ENCODE assay signal across 9 cellular contexts in genomic region chr9:109441296-109441695, GRCh38. TPM values are rescaled to one million over a fixed set of nuclear protein-coding genes. Genes with fewer than 3 reads are reported as not detected.
DNase-seq lines count a peak whose midpoint lies in the region; ATAC-seq and TF ChIP-seq lines count a peak whose summit lies in the region.
"Had no signal": no experiment of that assay in that cellular context is flagged by ENCODE, and none has a peak within 500 bp of the region (broad histone marks: within the 10 kb centered on the region; RNA-seq: fewer than 3 reads in every experiment).

No MANE protein-coding gene starts in this region.

- H3K4me3 Mint-ChIP-seq in chondrocyte (ENCODE audit: unreplicated experiment), result no peak overlapping the region
- H3K4me3 Mint-ChIP-seq in T-cell, result peak overlapping the region in 1 of 3 donors; percentile 13

- ATAC-seq in T-cell (replicated peaks in 1 of 4), result no peak

- peak overlapping the region; percentile 46 for H3K27ac ChIP-seq in osteoblast (ENCODE audit: low read depth, low read length)
- H3K27ac ChIP-seq in caudate nucleus (ENCODE audit: low read depth, low read length), result no peak overlapping the region

- TF ChIP-seq CTCF in GM06990 (IDR thresholded peaks at IDR 0.05; ENCODE audit: insufficient read depth, low read length, poor library complexity, severe bottlenecking) (peak; percentile 32), LNCaP clone FGC (IDR thresholded peaks at IDR 0.05; ENCODE audit: control insufficient read depth, extremely low read depth, insufficient read depth) (peak; percentile 34), chondrocyte (IDR thresholded peaks at IDR 0.05) (no peak), osteoblast (IDR thresholded peaks at IDR 0.05; ENCODE audit: extremely low read depth, low read depth, low read length) (no peak)

- H3K4me1 Mint-ChIP-seq in chondrocyte (ENCODE audit: low read depth), result peaks cover 6% of the 10 kb centered on the region
- H3K4me1 Mint-ChIP-seq in T-cell, result peaks cover 12 to 18% (median 16%) of the 10 kb centered on the region in 3 donors

- POLR2A ChIA-PET in T-cell (lab: Charles Lee), result no interaction called here

- no peak for DNase-seq in GM06990 (ENCODE audit: extremely low read depth, insufficient read length)
- no peak for DNase-seq in LNCaP clone FGC (ENCODE audit: low read depth)
- DNase-seq in chondrocyte (ENCODE audit: low spot score), result no peak
- no peak for DNase-seq in osteoblast (ENCODE audit: insufficient read length, low spot score, missing footprints)
- DNase-seq in NCI-H345 treated with DMSO at 0.1 percent for 48 hours (lab: John Stamatoyannopoulos, UW; ENCODE audit: unreplicated experiment), result no peak
- no peak for DNase-seq in caudate nucleus (lab: John Stamatoyannopoulos, UW)
- no peak for DNase-seq in T-cell
- DNase-seq in activated CD4-positive, alpha-beta T cell treated with anti-CD3 and anti-CD28 coated beads for 4 hours, result no peak

- H3K27ac Mint-ChIP-seq in chondrocyte (ENCODE audit: unreplicated experiment), result peak overlapping the region; percentile 51
- H3K27ac Mint-ChIP-seq in T-cell, result no peak overlapping the region

- peaks cover 4% of the 10 kb centered on the region for H3K4me1 ChIP-seq in osteoblast (ENCODE audit: insufficient read depth, low read length)

- no peaks in the 10 kb centered on the region for H3K27me3 Mint-ChIP-seq in chondrocyte (ENCODE audit: low read depth)
- H3K27me3 Mint-ChIP-seq in T-cell, result peaks cover 16 to 21% of the 10 kb centered on the region in 2 donors

- no peaks in the 10 kb centered on the region for H3K9me3 ChIP-seq in osteoblast (ENCODE audit: low read depth, low read length)

- no peaks in the 10 kb centered on the region for H3K79me2 ChIP-seq in osteoblast (ENCODE audit: insufficient read depth, low read length)

- H4K20me1 ChIP-seq in osteoblast (ENCODE audit: insufficient read depth, low read length), result no peaks in the 10 kb centered on the region

- H3K9me3 Mint-ChIP-seq in chondrocyte (ENCODE audit: low read depth), result no peaks in the 10 kb centered on the region
- H3K9me3 Mint-ChIP-seq in T-cell, result no peaks in the 10 kb centered on the region
- H3K9me3 Mint-ChIP-seq: activated naive CD4-positive, alpha-beta T cell treated with anti-CD3 and anti-CD28 coated beads, Interleukin-2, amount 50 U/mL, for 72 hours had no signal

- H3K36me3 ChIP-seq in GM06990 (ENCODE audit: control insufficient read depth, insufficient read depth, low read length) (no peaks in the 10 kb centered on the region), osteoblast (ENCODE audit: insufficient read depth, low read length) (no peaks in the 10 kb centered on the region)

- peak overlapping the region; percentile 65 for H2AFZ ChIP-seq in osteoblast (ENCODE audit: low read length)

- H3K27me3 ChIP-seq in GM06990 (replicated peaks; ENCODE audit: control insufficient read depth, insufficient read depth, low read length), result no peaks in the 10 kb centered on the region; the same call in 1 of the 2 replicates
- H3K27me3 ChIP-seq in osteoblast (ENCODE audit: insufficient read depth, low read length), result no peaks in the 10 kb centered on the region

- no peak overlapping the region for H3K4me3 ChIP-seq in GM06990 (replicated peaks; ENCODE audit: low read depth, low read length)
- H3K4me3 ChIP-seq in LNCaP clone FGC (ENCODE audit: low read depth, low read length), result no peak overlapping the region
- H3K4me3 ChIP-seq in osteoblast (ENCODE audit: insufficient read depth, low read length), result no peak overlapping the region

- CTCF ChIA-PET in T-cell (lab: Charles Lee), result interaction anchor here in 1 of 2 donors (1.3 kb wide), 1 partner anchor 28 kb away, joined by 5 read pairs; no protein-coding TSS in a partner anchor

- no peak overlapping the region for H3K4me2 ChIP-seq in osteoblast (ENCODE audit: insufficient read depth, low read length)

- peaks cover 3% of the 10 kb centered on the region for H3K36me3 Mint-ChIP-seq in chondrocyte (ENCODE audit: low read depth)
- no peaks in the 10 kb centered on the region for H3K36me3 Mint-ChIP-seq in T-cell
- H3K36me3 Mint-ChIP-seq: activated naive CD4-positive, alpha-beta T cell treated with anti-CD3 and anti-CD28 coated beads, Interleukin-2, amount 50 U/mL, for 72 hours had no signal

RNA-seq across cellular contexts. Expression of gene PTPN3, which starts 56.8 kb away (rescaled TPM):
- total RNA-seq in chondrocyte (4.5 to 7.2 TPM (median 6.6 TPM) in 3 replicates), osteoblast (2.9 TPM in 2 replicates), T-cell (under 1 TPM; 0.05 to 0.12 (median 0.09) TPM)

Comparison
In these comparisons a context has a peak if more than half of its experiments do, and no peak if none do; other contexts are left out.
1. CTCF ChIP-seq: peak in GM06990 (single experiment) and LNCaP clone FGC (single experiment); none in chondrocyte (single experiment) and osteoblast (single experiment).